ENCODE assay signal across 8 cellular contexts in the genomic region with DNA sequence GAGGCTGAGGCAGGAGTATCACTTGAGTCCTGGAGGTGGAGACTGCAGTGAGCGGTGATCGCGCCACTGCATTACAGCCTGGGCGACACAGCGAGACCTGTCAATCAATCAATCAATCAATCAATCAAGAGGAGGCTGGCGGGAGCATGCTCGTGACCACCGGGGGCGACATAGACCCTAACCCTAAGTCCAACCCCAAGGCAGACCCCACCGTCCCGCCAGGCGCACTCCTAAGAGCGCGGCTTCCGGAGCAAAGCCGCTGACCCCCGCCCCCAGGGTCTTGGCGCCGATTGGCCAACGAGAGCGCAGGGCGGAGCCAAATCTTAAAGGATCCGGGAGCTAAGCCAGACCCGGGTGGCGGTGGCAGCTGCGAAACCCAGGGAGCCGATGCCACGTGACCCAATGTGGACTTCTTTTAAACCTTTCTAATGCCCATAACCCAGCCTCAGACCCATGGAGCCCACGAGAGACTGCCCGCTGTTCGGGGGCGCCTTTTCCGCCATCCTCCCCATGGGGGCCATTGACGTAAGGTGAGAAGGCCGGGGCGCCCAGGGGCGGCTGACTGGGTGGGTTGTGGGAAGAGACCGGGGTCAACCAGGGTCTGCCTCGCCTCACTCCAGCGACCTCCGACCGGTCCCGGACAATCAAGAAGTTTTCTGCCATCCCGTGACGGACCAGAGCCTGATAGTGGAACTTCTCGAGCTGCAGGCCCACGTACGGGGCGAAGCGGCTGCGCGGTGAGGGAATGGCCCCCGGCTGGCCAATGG. TPM values are rescaled to one million over a fixed set of nuclear protein-coding genes. Genes with fewer than 3 reads are reported as not detected.
DNase-seq lines count a peak whose midpoint lies in the region; ATAC-seq, FAIRE-seq and TF ChIP-seq lines count a peak whose summit lies in the region.

A gene with protein sequence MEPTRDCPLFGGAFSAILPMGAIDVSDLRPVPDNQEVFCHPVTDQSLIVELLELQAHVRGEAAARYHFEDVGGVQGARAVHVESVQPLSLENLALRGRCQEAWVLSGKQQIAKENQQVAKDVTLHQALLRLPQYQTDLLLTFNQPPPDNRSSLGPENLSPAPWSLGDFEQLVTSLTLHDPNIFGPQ (plus strand): TSS at position 335 of the 767 bp plus-strand sequence. CDS start 119 bp downstream, at position 454.

- 11 to 17% methylated on average over 53 of the region's 53 CpGs for WGBS in pancreas, 2 donors
- WGBS in thymus = under 1% methylated on average over 53 of the region's 53 CpGs

- H3K4me1 ChIP-seq in HCT116 (ENCODE audit: control insufficient read depth in 1 of 2, insufficient read depth in 2 of 2, low read length in 2 of 2) (peaks cover 15 to 34% of the 10 kb centered on the region in 2 experiments; a peak in 3 of 4 replicates), pancreas (peaks cover 17 to 37% (median 20%) of the 10 kb centered on the region in 3 donors), thymus (ENCODE audit: control insufficient read depth, insufficient read depth, low read length) (peaks cover 9% of the 10 kb centered on the region)

- peaks cover 6% of the 10 kb centered on the region; the same call in 1 of the 2 replicates for H3F3A ChIP-seq in SU-DHL-6 (ENCODE audit: insufficient read depth)

- H3K79me2 ChIP-seq in HCT116 (ENCODE audit: insufficient read depth, low read length) = no peaks in the 10 kb centered on the region
- H3K79me2 ChIP-seq in SU-DHL-6 (ENCODE audit: insufficient read depth, low read length) = peaks cover 5% of the 10 kb centered on the region; the same call in 1 of the 2 replicates

- TF ChIP-seq POLR2A in HCT116 (IDR thresholded peaks at IDR 0.05; ENCODE audit: borderline replicate concordance, extremely low read depth, insufficient read depth, insufficient read length) (peak; percentile 58), NB4 (IDR thresholded peaks at IDR 0.05; ENCODE audit: extremely low read depth, insufficient read length) (peak; percentile 57)

- H2AFZ ChIP-seq in HCT116 (ENCODE audit: low read depth, low read length, poor library complexity, severe bottlenecking) = peak within 1 kb of the TSS; percentile 87
- peak within 1 kb of the TSS; percentile 90 for H2AFZ ChIP-seq in SU-DHL-6 (ENCODE audit: low read depth, low read length, severe bottlenecking)

- POLR2A ChIA-PET in HCT116 (lab: Charles Lee) = interaction anchor here (0.9 to 1.3 kb wide), 3 partner anchors 38 to 115 kb away, joined by 3 to 5 read pairs (median 4); a partner anchor contains a TSS
- POLR2A ChIA-PET in activated naive CD8-positive, alpha-beta T cell treated with anti-CD3 and anti-CD28 coated beads, Interleukin-2, amount 10 ng/mL, durations not matched to agents 7 days and 5 days (lab: Charles Lee) = interaction anchor here (0.6 to 2.1 kb wide), 11 partner anchors 12 to 373 kb away, joined by 3 to 31 read pairs (median 4); a partner anchor contains a TSS

- FAIRE-seq in G401.6 (lab: Jason Lieb, UNC) (peak; percentile 67), pancreas (lab: Jason Lieb, UNC) (no peak)

- peak within 1 kb of the TSS; percentile 99 for H3K4me3 Mint-ChIP-seq in activated naive CD8-positive, alpha-beta T cell treated with anti-CD3 and anti-CD28 coated beads, Interleukin-2, amount 10 ng/mL, durations not matched to agents 7 days and 5 days

- H3K36me3 ChIP-seq in HCT116 (ENCODE audit: control insufficient read depth in 1 of 2, insufficient read depth in 2 of 2, low read length in 2 of 2) (no peaks in the 10 kb centered on the region), SU-DHL-6 (ENCODE audit: low read length) (no peaks in the 10 kb centered on the region), pancreas (no peaks in the 10 kb centered on the region), thymus (ENCODE audit: control insufficient read depth, insufficient read depth) (no peaks in the 10 kb centered on the region)

- ATAC-seq in HCT116 = peak; percentile 88
- ATAC-seq in activated naive CD8-positive, alpha-beta T cell treated with anti-CD3 and anti-CD28 coated beads, Interleukin-2, amount 10 ng/mL, durations not matched to agents 7 days and 5 days (ENCODE audit: low read depth) = peak; percentile 91
- peak; percentile 87 to 94 (median 88) for ATAC-seq in pancreas

- CTCF ChIA-PET in HCT116 (lab: Charles Lee) = interaction anchor here (1.0 to 1.1 kb wide), 2 partner anchors 12 to 169 kb away, joined by 3 to 4 read pairs; no protein-coding TSS in a partner anchor

- BruUV-seq in HCT116 (replicated peaks; lab: Mats Ljungman, UMichigan) = no TSS peak

- H3K27ac ChIP-seq in HCT116 (ENCODE audit: low read depth, low read length) (peak within 1 kb of the TSS; percentile 80), SU-DHL-6 (ENCODE audit: low read depth, low read length) (peak within 1 kb of the TSS; percentile 65), pancreas (peak within 1 kb of the TSS; percentile 51 to 88 (median 76)), thymus (ENCODE audit: low read depth) (peak within 1 kb of the TSS; percentile 87)

- H3K9me2 ChIP-seq in HCT116 (ENCODE audit: insufficient read depth) (no peaks in the 10 kb centered on the region), SU-DHL-6 (replicated peaks; ENCODE audit: insufficient read depth, low read length) (no peaks in the 10 kb centered on the region)

- H3K27ac Mint-ChIP-seq in activated naive CD8-positive, alpha-beta T cell treated with anti-CD3 and anti-CD28 coated beads, Interleukin-2, amount 10 ng/mL, durations not matched to agents 7 days and 5 days = peak within 1 kb of the TSS; percentile 96

- H3K9ac ChIP-seq in HCT116 (ENCODE audit: low read length) (peak within 1 kb of the TSS; percentile 94), SU-DHL-6 (ENCODE audit: low read length) (peak within 1 kb of the TSS; percentile 85)

- H3K27me3 ChIP-seq in HCT116 (ENCODE audit: insufficient read depth, low read length) (no peaks in the 10 kb centered on the region), SU-DHL-6 (ENCODE audit: low read length) (no peaks in the 10 kb centered on the region), pancreas (no peaks in the 10 kb centered on the region), thymus (ENCODE audit: control insufficient read depth, insufficient read depth) (no peaks in the 10 kb centered on the region)

- no peak for TF ChIP-seq RAD21 in HCT116 (IDR thresholded peaks at IDR 0.05; ENCODE audit: low read depth)

- intact Hi-C loops in HCT116 (cut with micrococcal nuclease) = loop anchor here (5.0 kb wide), 1 partner anchor 36 kb away; no protein-coding TSS in a partner anchor
- intact Hi-C loops in head of caudate nucleus (cut with DNase I) = loop anchor here (5.0 kb wide), 1 partner anchor 41 kb away; a partner anchor contains a TSS
- intact Hi-C loops in pancreas (cut with DNase I) = no loop called here

- H3K4me2 ChIP-seq in HCT116 (ENCODE audit: low read length) = peak within 1 kb of the TSS; percentile 99
- peak within 1 kb of the TSS; percentile 67 for H3K4me2 ChIP-seq in SU-DHL-6 (ENCODE audit: low read depth, low read length, poor library complexity, severe bottlenecking)

- peaks cover 10% of the 10 kb centered on the region for H3K36me3 Mint-ChIP-seq in activated naive CD8-positive, alpha-beta T cell treated with anti-CD3 and anti-CD28 coated beads, Interleukin-2, amount 10 ng/mL, durations not matched to agents 7 days and 5 days

- RAD21 ChIA-PET in HCT116 (lab: Charles Lee; ENCODE audit: low non-redundant PET in 1 of 2, low total read pairs in 2 of 2, uncharacterized antibody in 2 of 2, unreplicated experiment in 2 of 2) = no interaction called here

- DNase-seq in HCT116 (ENCODE audit: low read depth, low spot score) = peak; percentile 62
- DNase-seq in NB4 (ENCODE audit: low read depth) = peak; percentile 86
- peak; percentile 87 for DNase-seq in activated naive CD8-positive, alpha-beta T cell treated with anti-CD3 and anti-CD28 coated beads, Interleukin-2, amount 10 ng/mL, durations not matched to agents 7 days and 5 days
- peak; percentile 90 to 97 (median 94) for DNase-seq in head of caudate nucleus
- DNase-seq in pancreas = peak; percentile 86 to 94 (median 90)

- no peaks in the 10 kb centered on the region for H3K9me3 Mint-ChIP-seq in activated naive CD8-positive, alpha-beta T cell treated with anti-CD3 and anti-CD28 coated beads, Interleukin-2, amount 10 ng/mL, durations not matched to agents 7 days and 5 days

- no peak for TF ChIP-seq CTCF in HCT116 (IDR thresholded peaks at IDR 0.05 in 2 of 3, conservative IDR thresholded peaks at IDR 0.05 in 1 of 3; ENCODE audit: borderline replicate concordance in 1 of 3, insufficient read depth in 1 of 3, low read depth in 2 of 3, low read length in 2 of 3)
- no peak for TF ChIP-seq CTCF in NB4 (IDR thresholded peaks at IDR 0.05; ENCODE audit: low read depth, low read length)
- TF ChIP-seq CTCF in SU-DHL-6 (IDR thresholded peaks at IDR 0.05; ENCODE audit: insufficient read depth, low read length, poor library complexity, severe bottlenecking) = no peak
- TF ChIP-seq CTCF in pancreas (IDR thresholded peaks at IDR 0.05) = no peak

- H4K20me1 ChIP-seq in HCT116 (ENCODE audit: insufficient read depth) = no peaks in the 10 kb centered on the region
- H4K20me1 ChIP-seq in SU-DHL-6 (ENCODE audit: low read depth, low read length) = no peaks in the 10 kb centered on the region

- H3K4me1 Mint-ChIP-seq in activated naive CD8-positive, alpha-beta T cell treated with anti-CD3 and anti-CD28 coated beads, Interleukin-2, amount 10 ng/mL, durations not matched to agents 7 days and 5 days = peaks cover 31% of the 10 kb centered on the region

- H3K27me3 Mint-ChIP-seq in activated naive CD8-positive, alpha-beta T cell treated with anti-CD3 and anti-CD28 coated beads, Interleukin-2, amount 10 ng/mL, durations not matched to agents 7 days and 5 days = no peaks in the 10 kb centered on the region

- H3K4me3 ChIP-seq in HCT116 (replicated peaks in 1 of 2; ENCODE audit: low read depth in 1 of 2, low read length in 2 of 2) = peak within 1 kb of the TSS; percentile 69 to 89
- H3K4me3 ChIP-seq in NB4 (ENCODE audit: low read depth, low read length) = peak within 1 kb of the TSS; percentile 72
- H3K4me3 ChIP-seq in SU-DHL-6 (ENCODE audit: insufficient read depth, low read length, poor library complexity, severe bottlenecking) = peak within 1 kb of the TSS; percentile 73
- peak within 1 kb of the TSS; percentile 41 to 80 (median 53) for H3K4me3 ChIP-seq in pancreas
- peak within 1 kb of the TSS; percentile 95 for H3K4me3 ChIP-seq in thymus (ENCODE audit: low read length)

- H3K9me3 ChIP-seq in HCT116 (ENCODE audit: control insufficient read depth in 1 of 2, insufficient read depth in 1 of 2, low read depth in 1 of 2, low read length in 2 of 2) (no peaks in the 10 kb centered on the region), SU-DHL-6 (ENCODE audit: insufficient read depth, low read length) (no peaks in the 10 kb centered on the region), pancreas (no peaks in the 10 kb centered on the region), thymus (ENCODE audit: control insufficient read depth) (no peaks in the 10 kb centered on the region)

TF ChIP-seq in HCT116, 20 proteins besides CTCF, POLR2A, EP300 and RAD21 (continues in another document):
- TF ChIP-seq SIN3A (IDR thresholded peaks at IDR 0.05; ENCODE audit: low read depth) = peak; percentile 32; the same call in 1 of the 2 replicates

RNA-seq across cellular contexts. Expression of the gene that starts here (rescaled TPM):
- total RNA-seq in HCT116 (2021; ENCODE audit: unreplicated experiment) (33.2 TPM), pancreas (10 to 100 TPM in 1 of 6 donors, 1 to 10 TPM in 5; 2.8 to 14.5 (median 6.6) TPM)
- polyA plus RNA-seq in HCT116 (2012) = 41.0 and 55.0 TPM in 2 replicates
- 10 to 100 TPM; 43.6 to 44.9 TPM for total RNA-seq in activated naive CD8-positive, alpha-beta T cell treated with anti-CD3 and anti-CD28 coated beads, Interleukin-2, amount 10 ng/mL, durations not matched to agents 7 days and 5 days
- polyA plus RNA-seq in pancreas (10 to 100 TPM; 14.0 to 27.4 TPM), thymus (51.3 TPM)

Comparison
In these comparisons a context has a peak if more than half of its experiments do, and no peak if none do; other contexts are left out.
1. Peak in every context shown above with its lines: DNase-seq, ATAC-seq, H3K4me3 ChIP-seq and H3K27ac ChIP-seq.
2. intact Hi-C loops: an anchor here in HCT116 (5.0 kb wide) and head of caudate nucleus (5.0 kb wide); none called in pancreas.